In the genomic region with DNA sequence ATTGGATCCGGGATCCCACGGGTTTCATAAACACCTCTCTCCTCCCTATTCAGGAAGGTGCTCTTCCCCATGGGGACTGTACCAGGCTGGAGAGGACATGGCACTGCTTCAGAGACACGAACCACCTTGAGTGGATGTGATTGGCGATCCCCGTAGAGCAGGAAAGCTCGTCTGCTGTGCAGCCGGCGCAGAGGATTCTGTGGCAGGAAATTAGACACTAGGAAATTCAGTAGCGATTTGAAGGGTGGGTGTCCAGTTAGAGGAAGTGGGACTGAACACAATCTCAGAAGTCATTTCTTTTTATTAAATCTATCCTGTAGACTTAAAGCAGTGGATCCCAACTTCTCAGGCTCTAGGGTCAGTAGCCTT, we compare ENCODE assay signal across 6 cellular contexts. TPM values are rescaled to one million over a fixed set of nuclear protein-coding genes. Genes with fewer than 3 reads are reported as not detected.
DNase-seq lines count a peak whose midpoint lies in the region; ATAC-seq and TF ChIP-seq lines count a peak whose summit lies in the region.

No MANE protein-coding gene starts in this region.

- H3K4me1 ChIP-seq in mucosa of rectum (ENCODE audit: control insufficient read depth in 2 of 2, insufficient read depth in 2 of 2, low read length in 2 of 2), result peaks cover 17 to 33% of the 10 kb centered on the region in 2 donors

- peak overlapping the region; percentile 83 to 94 for H3K9ac ChIP-seq in mucosa of rectum (ENCODE audit: low read depth in 1 of 2, low read length in 2 of 2)

- peaks cover 12% of the 10 kb centered on the region for H3K4me1 Mint-ChIP-seq in Calu3 (ENCODE audit: low read depth, unreplicated experiment)
- peaks cover 23% of the 10 kb centered on the region for H3K4me1 Mint-ChIP-seq in activated naive CD8-positive, alpha-beta T cell treated with anti-CD3 and anti-CD28 coated beads for 36 hours

- H3K36me3 Mint-ChIP-seq in Calu3 (ENCODE audit: insufficient read depth, unreplicated experiment), result peaks cover 34% of the 10 kb centered on the region
- H3K36me3 Mint-ChIP-seq in activated naive CD8-positive, alpha-beta T cell treated with anti-CD3 and anti-CD28 coated beads for 36 hours, result peaks cover 3% of the 10 kb centered on the region

- H3K27me3 ChIP-seq in mucosa of rectum (ENCODE audit: control insufficient read depth in 2 of 2, insufficient read depth in 2 of 2, low read length in 2 of 2), result no peaks in the 10 kb centered on the region

- H3K4me3 ChIP-seq in mucosa of rectum (ENCODE audit: low read length in 2 of 2), result peak overlapping the region; percentile 77 to 96

- peak; percentile 11 for ATAC-seq in HG03108 (IDR thresholded peaks at IDR 0.05; ENCODE audit: unreplicated experiment)

- peaks cover 2 to 12% of the 10 kb centered on the region in 2 donors for H3K36me3 ChIP-seq in mucosa of rectum (ENCODE audit: control insufficient read depth in 2 of 2, insufficient read depth in 2 of 2, low read length in 2 of 2)

- intact Hi-C loops in Calu3 (cut with micrococcal nuclease; ENCODE audit: unreplicated experiment), result no loop called here

- H3K9me3 ChIP-seq in mucosa of rectum (ENCODE audit: control insufficient read depth in 2 of 2, low read length in 2 of 2), result no peaks in the 10 kb centered on the region

- H3K27ac Mint-ChIP-seq in Calu3 (ENCODE audit: unreplicated experiment), result peak overlapping the region; percentile 90
- peak overlapping the region; percentile 87 for H3K27ac Mint-ChIP-seq in activated naive CD8-positive, alpha-beta T cell treated with anti-CD3 and anti-CD28 coated beads for 36 hours

- peak overlapping the region; percentile 90 to 98 for H3K27ac ChIP-seq in mucosa of rectum (ENCODE audit: low read depth in 2 of 2, low read length in 2 of 2)

- no peaks in the 10 kb centered on the region for H3K27me3 Mint-ChIP-seq in Calu3 (ENCODE audit: unreplicated experiment)
- H3K27me3 Mint-ChIP-seq in activated naive CD8-positive, alpha-beta T cell treated with anti-CD3 and anti-CD28 coated beads for 36 hours, result no peaks in the 10 kb centered on the region

- no peaks in the 10 kb centered on the region for H3K9me3 Mint-ChIP-seq in Calu3 (ENCODE audit: low read depth, unreplicated experiment)
- no peaks in the 10 kb centered on the region for H3K9me3 Mint-ChIP-seq in activated naive CD8-positive, alpha-beta T cell treated with anti-CD3 and anti-CD28 coated beads for 36 hours

- BruUV-seq in Calu3 (replicated peaks; lab: Mats Ljungman, UMichigan), result no TSS peak

- no peak for TF ChIP-seq CTCF in Calu3 (IDR thresholded peaks at IDR 0.05; ENCODE audit: unreplicated experiment)

- CTCF ChIA-PET in Calu3 (lab: Charles Lee), result interaction anchor here (2.2 kb wide), 1 partner anchor 33 kb away, joined by 7 read pairs; no protein-coding TSS in a partner anchor

- peak overlapping the region; percentile 91 for H3K4me3 Mint-ChIP-seq in Calu3 (ENCODE audit: low read depth, unreplicated experiment)
- H3K4me3 Mint-ChIP-seq in activated naive CD8-positive, alpha-beta T cell treated with anti-CD3 and anti-CD28 coated beads for 36 hours, result peak overlapping the region; percentile 93

- DNase-seq in Calu3 (no peak), hypothalamus (lab: John Stamatoyannopoulos, UW) (no peak), medulla oblongata (ENCODE audit: extremely low spot score) (no peak)
- DNase-seq in activated naive CD8-positive, alpha-beta T cell treated with anti-CD3 and anti-CD28 coated beads for 36 hours, result no peak

RNA-seq across cellular contexts. Expression of a gene that starts 0.8 kb away (rescaled TPM):
- 11.4 and 11.9 TPM in 2 replicates for total RNA-seq in Calu3 (2022)
- 10 to 100 TPM; 16.3 to 17.3 TPM for total RNA-seq in activated naive CD8-positive, alpha-beta T cell treated with anti-CD3 and anti-CD28 coated beads for 36 hours

RNA-seq across cellular contexts. Expression of a gene that starts 45.0 kb away (rescaled TPM):
- total RNA-seq in Calu3 (2022), result not detected in 2 replicates
- not detected for total RNA-seq in activated naive CD8-positive, alpha-beta T cell treated with anti-CD3 and anti-CD28 coated beads for 36 hours

RNA-seq across cellular contexts. Expression of a gene that starts 46.5 kb away (rescaled TPM):
- total RNA-seq in Calu3 (2022), result not detected in 2 replicates
- total RNA-seq in activated naive CD8-positive, alpha-beta T cell treated with anti-CD3 and anti-CD28 coated beads for 36 hours, result not detected

RNA-seq across cellular contexts. Expression of a gene that starts 56.4 kb away (rescaled TPM):
- not detected in 2 replicates for total RNA-seq in Calu3 (2022)
- total RNA-seq in activated naive CD8-positive, alpha-beta T cell treated with anti-CD3 and anti-CD28 coated beads for 36 hours, result not detected

RNA-seq across cellular contexts. Expression of a gene that starts 57.3 kb away (rescaled TPM):
- 22.2 and 23.1 TPM in 2 replicates for total RNA-seq in Calu3 (2022)
- 10 to 100 TPM; 90.8 to 93.3 TPM for total RNA-seq in activated naive CD8-positive, alpha-beta T cell treated with anti-CD3 and anti-CD28 coated beads for 36 hours
